ENCODE assay signal across 1 cellular context in the genomic region with DNA sequence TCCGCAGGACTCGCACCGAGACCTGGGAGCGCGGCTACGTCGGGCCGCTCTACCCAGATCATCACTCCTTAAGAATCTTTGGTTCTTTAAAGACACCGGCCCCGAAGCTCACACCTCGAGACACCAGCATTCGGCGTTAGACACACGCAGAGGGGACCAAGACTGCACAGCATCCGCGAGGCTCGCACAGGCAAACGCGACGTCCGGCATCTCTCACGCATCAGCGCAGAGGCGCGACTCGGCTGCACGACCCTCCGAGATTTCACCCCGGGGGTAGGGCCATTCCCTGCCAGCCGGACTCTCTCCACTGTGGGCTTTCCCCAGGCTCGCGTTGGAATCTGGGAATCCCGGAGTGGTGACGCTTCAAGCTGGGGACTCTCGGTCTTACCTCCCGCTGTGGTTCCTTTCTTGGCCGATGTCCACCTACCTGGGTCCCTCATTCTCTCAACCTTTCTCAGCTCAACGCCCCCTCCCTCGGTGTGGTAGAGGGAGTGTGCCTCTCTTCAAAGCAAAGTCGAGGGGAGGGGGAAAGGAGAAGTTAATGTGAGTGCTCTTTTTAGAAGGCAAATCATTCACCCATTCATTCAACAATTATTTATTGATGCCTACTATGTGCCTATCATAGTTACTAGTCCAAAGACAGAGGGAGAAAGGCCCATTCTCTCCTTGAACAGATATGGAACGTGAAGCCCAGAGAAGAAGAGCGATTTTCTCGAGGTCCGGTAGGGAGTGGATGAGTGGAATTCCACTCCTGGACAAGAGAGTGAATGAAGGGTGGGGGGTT.
TF ChIP-seq lines count a peak whose summit lies in the region.

No MANE protein-coding gene starts in this region.

TF ChIP-seq in GM23338, 12 proteins besides CTCF, POLR2A, EP300 and RAD21:
- TF ChIP-seq, protein P1, sequence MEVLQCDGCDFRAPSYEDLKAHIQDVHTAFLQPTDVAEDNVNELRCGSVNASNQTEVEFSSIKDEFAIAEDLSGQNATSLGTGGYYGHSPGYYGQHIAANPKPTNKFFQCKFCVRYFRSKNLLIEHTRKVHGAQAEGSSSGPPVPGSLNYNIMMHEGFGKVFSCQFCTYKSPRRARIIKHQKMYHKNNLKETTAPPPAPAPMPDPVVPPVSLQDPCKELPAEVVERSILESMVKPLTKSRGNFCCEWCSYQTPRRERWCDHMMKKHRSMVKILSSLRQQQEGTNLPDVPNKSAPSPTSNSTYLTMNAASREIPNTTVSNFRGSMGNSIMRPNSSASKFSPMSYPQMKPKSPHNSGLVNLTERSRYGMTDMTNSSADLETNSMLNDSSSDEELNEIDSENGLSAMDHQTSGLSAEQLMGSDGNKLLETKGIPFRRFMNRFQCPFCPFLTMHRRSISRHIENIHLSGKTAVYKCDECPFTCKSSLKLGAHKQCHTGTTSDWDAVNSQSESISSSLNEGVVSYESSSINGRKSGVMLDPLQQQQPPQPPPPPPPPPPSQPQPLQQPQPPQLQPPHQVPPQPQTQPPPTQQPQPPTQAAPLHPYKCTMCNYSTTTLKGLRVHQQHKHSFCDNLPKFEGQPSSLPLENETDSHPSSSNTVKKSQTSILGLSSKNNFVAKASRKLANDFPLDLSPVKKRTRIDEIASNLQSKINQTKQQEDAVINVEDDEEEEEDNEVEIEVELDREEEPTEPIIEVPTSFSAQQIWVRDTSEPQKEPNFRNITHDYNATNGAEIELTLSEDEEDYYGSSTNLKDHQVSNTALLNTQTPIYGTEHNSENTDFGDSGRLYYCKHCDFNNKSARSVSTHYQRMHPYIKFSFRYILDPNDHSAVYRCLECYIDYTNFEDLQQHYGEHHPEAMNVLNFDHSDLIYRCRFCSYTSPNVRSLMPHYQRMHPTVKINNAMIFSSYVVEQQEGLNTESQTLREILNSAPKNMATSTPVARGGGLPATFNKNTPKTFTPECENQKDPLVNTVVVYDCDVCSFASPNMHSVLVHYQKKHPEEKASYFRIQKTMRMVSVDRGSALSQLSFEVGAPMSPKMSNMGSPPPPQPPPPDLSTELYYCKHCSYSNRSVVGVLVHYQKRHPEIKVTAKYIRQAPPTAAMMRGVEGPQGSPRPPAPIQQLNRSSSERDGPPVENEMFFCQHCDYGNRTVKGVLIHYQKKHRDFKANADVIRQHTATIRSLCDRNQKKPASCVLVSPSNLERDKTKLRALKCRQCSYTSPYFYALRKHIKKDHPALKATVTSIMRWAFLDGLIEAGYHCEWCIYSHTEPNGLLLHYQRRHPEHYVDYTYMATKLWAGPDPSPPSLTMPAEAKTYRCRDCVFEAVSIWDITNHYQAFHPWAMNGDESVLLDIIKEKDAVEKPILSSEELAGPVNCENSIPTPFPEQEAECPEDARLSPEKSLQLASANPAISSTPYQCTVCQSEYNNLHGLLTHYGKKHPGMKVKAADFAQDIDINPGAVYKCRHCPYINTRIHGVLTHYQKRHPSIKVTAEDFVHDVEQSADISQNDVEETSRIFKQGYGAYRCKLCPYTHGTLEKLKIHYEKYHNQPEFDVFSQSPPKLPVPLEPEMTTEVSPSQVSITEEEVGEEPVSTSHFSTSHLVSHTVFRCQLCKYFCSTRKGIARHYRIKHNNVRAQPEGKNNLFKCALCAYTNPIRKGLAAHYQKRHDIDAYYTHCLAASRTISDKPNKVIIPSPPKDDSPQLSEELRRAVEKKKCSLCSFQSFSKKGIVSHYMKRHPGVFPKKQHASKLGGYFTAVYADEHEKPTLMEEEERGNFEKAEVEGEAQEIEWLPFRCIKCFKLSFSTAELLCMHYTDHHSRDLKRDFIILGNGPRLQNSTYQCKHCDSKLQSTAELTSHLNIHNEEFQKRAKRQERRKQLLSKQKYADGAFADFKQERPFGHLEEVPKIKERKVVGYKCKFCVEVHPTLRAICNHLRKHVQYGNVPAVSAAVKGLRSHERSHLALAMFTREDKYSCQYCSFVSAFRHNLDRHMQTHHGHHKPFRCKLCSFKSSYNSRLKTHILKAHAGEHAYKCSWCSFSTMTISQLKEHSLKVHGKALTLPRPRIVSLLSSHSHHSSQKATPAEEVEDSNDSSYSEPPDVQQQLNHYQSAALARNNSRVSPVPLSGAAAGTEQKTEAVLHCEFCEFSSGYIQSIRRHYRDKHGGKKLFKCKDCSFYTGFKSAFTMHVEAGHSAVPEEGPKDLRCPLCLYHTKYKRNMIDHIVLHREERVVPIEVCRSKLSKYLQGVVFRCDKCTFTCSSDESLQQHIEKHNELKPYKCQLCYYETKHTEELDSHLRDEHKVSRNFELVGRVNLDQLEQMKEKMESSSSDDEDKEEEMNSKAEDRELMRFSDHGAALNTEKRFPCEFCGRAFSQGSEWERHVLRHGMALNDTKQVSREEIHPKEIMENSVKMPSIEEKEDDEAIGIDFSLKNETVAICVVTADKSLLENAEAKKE (CRISPR knock-in tag; IDR thresholded peaks at IDR 0.05) = no peak
- TF ChIP-seq JUNB (IDR thresholded peaks at IDR 0.05; ENCODE audit: unreplicated experiment) (no peak), NANOG (IDR thresholded peaks at IDR 0.05; ENCODE audit: borderline replicate concordance) (no peak), POLR2AphosphoS5 (IDR thresholded peaks at IDR 0.05; ENCODE audit: low read depth) (no peak), ZNF114 (CRISPR knock-in tag; IDR thresholded peaks at IDR 0.05) (no peak), EZH2 (IDR thresholded peaks at IDR 0.05; ENCODE audit: low read depth, unreplicated experiment) (peak; percentile 78), STAT1 (IDR thresholded peaks at IDR 0.05; ENCODE audit: unreplicated experiment) (no peak), ZNF331 (CRISPR knock-in tag; IDR thresholded peaks at IDR 0.05; ENCODE audit: low read depth) (no peak), EZH2phosphoT487 (IDR thresholded peaks at IDR 0.05; ENCODE audit: unreplicated experiment) (peak; percentile 49), CREB1 (CRISPR knock-in tag; IDR thresholded peaks at IDR 0.05; ENCODE audit: low read depth) (no peak)
- TF ChIP-seq, protein P2, sequence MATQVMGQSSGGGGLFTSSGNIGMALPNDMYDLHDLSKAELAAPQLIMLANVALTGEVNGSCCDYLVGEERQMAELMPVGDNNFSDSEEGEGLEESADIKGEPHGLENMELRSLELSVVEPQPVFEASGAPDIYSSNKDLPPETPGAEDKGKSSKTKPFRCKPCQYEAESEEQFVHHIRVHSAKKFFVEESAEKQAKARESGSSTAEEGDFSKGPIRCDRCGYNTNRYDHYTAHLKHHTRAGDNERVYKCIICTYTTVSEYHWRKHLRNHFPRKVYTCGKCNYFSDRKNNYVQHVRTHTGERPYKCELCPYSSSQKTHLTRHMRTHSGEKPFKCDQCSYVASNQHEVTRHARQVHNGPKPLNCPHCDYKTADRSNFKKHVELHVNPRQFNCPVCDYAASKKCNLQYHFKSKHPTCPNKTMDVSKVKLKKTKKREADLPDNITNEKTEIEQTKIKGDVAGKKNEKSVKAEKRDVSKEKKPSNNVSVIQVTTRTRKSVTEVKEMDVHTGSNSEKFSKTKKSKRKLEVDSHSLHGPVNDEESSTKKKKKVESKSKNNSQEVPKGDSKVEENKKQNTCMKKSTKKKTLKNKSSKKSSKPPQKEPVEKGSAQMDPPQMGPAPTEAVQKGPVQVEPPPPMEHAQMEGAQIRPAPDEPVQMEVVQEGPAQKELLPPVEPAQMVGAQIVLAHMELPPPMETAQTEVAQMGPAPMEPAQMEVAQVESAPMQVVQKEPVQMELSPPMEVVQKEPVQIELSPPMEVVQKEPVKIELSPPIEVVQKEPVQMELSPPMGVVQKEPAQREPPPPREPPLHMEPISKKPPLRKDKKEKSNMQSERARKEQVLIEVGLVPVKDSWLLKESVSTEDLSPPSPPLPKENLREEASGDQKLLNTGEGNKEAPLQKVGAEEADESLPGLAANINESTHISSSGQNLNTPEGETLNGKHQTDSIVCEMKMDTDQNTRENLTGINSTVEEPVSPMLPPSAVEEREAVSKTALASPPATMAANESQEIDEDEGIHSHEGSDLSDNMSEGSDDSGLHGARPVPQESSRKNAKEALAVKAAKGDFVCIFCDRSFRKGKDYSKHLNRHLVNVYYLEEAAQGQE (IDR thresholded peaks at IDR 0.05; ENCODE audit: unreplicated experiment) = no peak
- TF ChIP-seq, protein P3, sequence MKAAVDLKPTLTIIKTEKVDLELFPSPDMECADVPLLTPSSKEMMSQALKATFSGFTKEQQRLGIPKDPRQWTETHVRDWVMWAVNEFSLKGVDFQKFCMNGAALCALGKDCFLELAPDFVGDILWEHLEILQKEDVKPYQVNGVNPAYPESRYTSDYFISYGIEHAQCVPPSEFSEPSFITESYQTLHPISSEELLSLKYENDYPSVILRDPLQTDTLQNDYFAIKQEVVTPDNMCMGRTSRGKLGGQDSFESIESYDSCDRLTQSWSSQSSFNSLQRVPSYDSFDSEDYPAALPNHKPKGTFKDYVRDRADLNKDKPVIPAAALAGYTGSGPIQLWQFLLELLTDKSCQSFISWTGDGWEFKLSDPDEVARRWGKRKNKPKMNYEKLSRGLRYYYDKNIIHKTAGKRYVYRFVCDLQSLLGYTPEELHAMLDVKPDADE (IDR thresholded peaks at IDR 0.05) = no peak
